25 cellular contexts compared by ENCODE assay signal in the genomic region with DNA sequence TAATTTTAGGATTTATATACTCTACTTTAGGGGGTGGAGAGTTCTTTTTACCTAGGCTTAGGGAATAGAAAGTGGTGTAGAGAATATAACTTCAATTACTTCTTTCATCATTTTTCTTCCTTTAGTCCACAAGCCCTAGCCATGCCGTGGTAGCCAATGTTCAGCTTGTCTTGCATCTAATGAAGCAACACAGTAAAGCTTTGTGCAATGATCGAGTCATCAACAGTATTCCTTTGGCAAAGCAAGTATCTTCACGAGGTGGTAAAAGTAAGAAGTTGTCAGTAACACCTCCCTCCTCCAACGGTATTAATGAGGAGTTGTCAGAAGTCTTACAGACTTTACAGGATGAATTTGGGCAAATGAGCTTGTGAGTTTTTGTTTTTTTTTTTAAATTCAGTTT. TPM values are rescaled to one million over a fixed set of nuclear protein-coding genes. Genes with fewer than 3 reads are reported as not detected.
DNase-seq lines count a peak whose midpoint lies in the region; ATAC-seq and TF ChIP-seq lines count a peak whose summit lies in the region.
"Had no signal": no experiment of that assay in that cellular context is flagged by ENCODE, and none has a peak within 500 bp of the region (broad histone marks: within the 10 kb centered on the region; RNA-seq: fewer than 3 reads in every experiment).

No MANE protein-coding gene starts in this region.

- DNase-seq in activated T-cell treated with anti-CD3 and anti-CD28 coated beads, Interleukin-2, amount 50 U/mL, for 72 hours = no peak
- DNase-seq in activated T-cell treated with anti-CD3 and anti-CD28 coated beads, Interleukin-2, amount 50 U/mL, for 4 hours = no peak
- DNase-seq in amniotic epithelial cell (ENCODE audit: low read depth) = peak; percentile 87
- DNase-seq in fibroblast of mammary gland (ENCODE audit: low read depth) = peak; percentile 71
- no peak for DNase-seq in stimulated activated effector memory CD8-positive, alpha-beta T cell treated with anti-CD3 and anti-CD28 coated beads, Interleukin-12 subunit alpha, Interleukin-12 subunit beta, amount 100 ng/mL, for 72 hours (ENCODE audit: low spot score in 2 of 2)
- no peak for DNase-seq in mucosa of gallbladder (ENCODE audit: low spot score)
- no peak for DNase-seq in hippocampal formation (lab: John Stamatoyannopoulos, UW)
- no peak for DNase-seq in mesenteric fat pad (ENCODE audit: low spot score)
- DNase-seq: 8988T; activated CD4-positive, alpha-beta T cell treated with anti-CD3 and anti-CD28 coated beads for 48 hours; activated naive CD8-positive, alpha-beta T cell treated with anti-CD3 and anti-CD28 coated beads, Interleukin-2, amount 10 ng/mL, durations not matched to agents 7 days and 5 days; colonic mucosa; GDM1; immature natural killer cell; NCI-H1417 treated with DMSO at 0.1 percent for 48 hours; NCI-H2107; NK-92 treated with Interleukin-12 subunit alpha and Interleukin-12 subunit beta, amount 100 ng/mL, for 24 hours; psoas muscle; SIG-M5; stimulated activated CD4-positive, alpha-beta T cell treated with anti-CD3 and anti-CD28 coated beads, Interleukin-4, amount 100 ng/mL, for 1 hour; T-cell had no signal

- H3K4me3 Mint-ChIP-seq in activated T-cell treated with anti-CD3 and anti-CD28 coated beads, Interleukin-2, amount 50 U/mL, for 72 hours = no peak overlapping the region
- H3K4me3 Mint-ChIP-seq in activated T-cell treated with anti-CD3 and anti-CD28 coated beads, Interleukin-2, amount 50 U/mL, for 4 hours = no peak overlapping the region
- H3K4me3 Mint-ChIP-seq in stimulated activated effector memory CD8-positive, alpha-beta T cell treated with anti-CD3 and anti-CD28 coated beads, Interleukin-12 subunit alpha, Interleukin-12 subunit beta, amount 100 ng/mL, for 72 hours = no peak overlapping the region
- H3K4me3 Mint-ChIP-seq: activated naive CD8-positive, alpha-beta T cell treated with anti-CD3 and anti-CD28 coated beads, Interleukin-2, amount 10 ng/mL, durations not matched to agents 7 days and 5 days; B cell; immature natural killer cell; stimulated activated naive CD8-positive, alpha-beta T cell treated with anti-CD3 and anti-CD28 coated beads, Interleukin-15, Interleukin-2, amounts not matched to agents 100 ng/mL and 50 ng/mL, for 24 hours; T-cell had no signal

- peak overlapping the region; percentile 51 for H3K27ac Mint-ChIP-seq in activated T-cell treated with anti-CD3 and anti-CD28 coated beads, Interleukin-2, amount 50 U/mL, for 72 hours
- H3K27ac Mint-ChIP-seq in stimulated activated effector memory CD8-positive, alpha-beta T cell treated with anti-CD3 and anti-CD28 coated beads, Interleukin-12 subunit alpha, Interleukin-12 subunit beta, amount 100 ng/mL, for 72 hours = peak overlapping the region; percentile 7
- H3K27ac Mint-ChIP-seq: activated naive CD8-positive, alpha-beta T cell treated with anti-CD3 and anti-CD28 coated beads, Interleukin-2, amount 10 ng/mL, durations not matched to agents 7 days and 5 days; B cell; T-cell had no signal

- peaks cover 16% of the 10 kb centered on the region for H3K4me1 Mint-ChIP-seq in activated T-cell treated with anti-CD3 and anti-CD28 coated beads, Interleukin-2, amount 50 U/mL, for 72 hours (ENCODE audit: low read depth)
- H3K4me1 Mint-ChIP-seq in activated T-cell treated with anti-CD3 and anti-CD28 coated beads, Interleukin-2, amount 50 U/mL, for 4 hours (ENCODE audit: low read depth) = peaks cover 8% of the 10 kb centered on the region
- peaks cover 6% of the 10 kb centered on the region for H3K4me1 Mint-ChIP-seq in stimulated activated effector memory CD8-positive, alpha-beta T cell treated with anti-CD3 and anti-CD28 coated beads, Interleukin-12 subunit alpha, Interleukin-12 subunit beta, amount 100 ng/mL, for 72 hours
- H3K4me1 Mint-ChIP-seq: B cell, immature natural killer cell, T-cell had no signal

- no peak overlapping the region for H3K4me3 ChIP-seq in fibroblast of mammary gland (ENCODE audit: control insufficient read depth, low read depth, low read length)
- H3K4me3 ChIP-seq: colonic mucosa, psoas muscle, smooth muscle cell, tibial nerve had no signal

- no peaks in the 10 kb centered on the region for H3K9me3 Mint-ChIP-seq in activated T-cell treated with anti-CD3 and anti-CD28 coated beads, Interleukin-2, amount 50 U/mL, for 72 hours
- H3K9me3 Mint-ChIP-seq in activated T-cell treated with anti-CD3 and anti-CD28 coated beads, Interleukin-2, amount 50 U/mL, for 4 hours = no peaks in the 10 kb centered on the region
- no peaks in the 10 kb centered on the region for H3K9me3 Mint-ChIP-seq in stimulated activated effector memory CD8-positive, alpha-beta T cell treated with anti-CD3 and anti-CD28 coated beads, Interleukin-12 subunit alpha, Interleukin-12 subunit beta, amount 100 ng/mL, for 72 hours
- H3K9me3 Mint-ChIP-seq: activated naive CD8-positive, alpha-beta T cell treated with anti-CD3 and anti-CD28 coated beads, Interleukin-2, amount 10 ng/mL, durations not matched to agents 7 days and 5 days; immature natural killer cell; stimulated activated naive CD8-positive, alpha-beta T cell treated with anti-CD3 and anti-CD28 coated beads, Interleukin-15, Interleukin-2, amounts not matched to agents 100 ng/mL and 50 ng/mL, for 24 hours; T-cell had no signal

- no peaks in the 10 kb centered on the region for H3K27me3 Mint-ChIP-seq in activated T-cell treated with anti-CD3 and anti-CD28 coated beads, Interleukin-2, amount 50 U/mL, for 72 hours (ENCODE audit: low read depth)
- H3K27me3 Mint-ChIP-seq in activated T-cell treated with anti-CD3 and anti-CD28 coated beads, Interleukin-2, amount 50 U/mL, for 4 hours (ENCODE audit: low read depth) = no peaks in the 10 kb centered on the region
- H3K27me3 Mint-ChIP-seq: activated naive CD8-positive, alpha-beta T cell treated with anti-CD3 and anti-CD28 coated beads, Interleukin-2, amount 10 ng/mL, durations not matched to agents 7 days and 5 days; B cell; stimulated activated naive CD8-positive, alpha-beta T cell treated with anti-CD3 and anti-CD28 coated beads, Interleukin-15, Interleukin-2, amounts not matched to agents 100 ng/mL and 50 ng/mL, for 24 hours; T-cell had no signal

- TF ChIP-seq CTCF in fibroblast of mammary gland (conservative IDR thresholded peaks at IDR 0.05; ENCODE audit: control insufficient read depth, insufficient read depth, low read depth, low read length) = no peak

- peaks cover 7 to 28% of the 10 kb centered on the region in 2 donors for H3K36me3 Mint-ChIP-seq in activated T-cell treated with anti-CD3 and anti-CD28 coated beads, Interleukin-2, amount 50 U/mL, for 72 hours (ENCODE audit: insufficient read depth in 2 of 2)
- peaks cover 29% of the 10 kb centered on the region for H3K36me3 Mint-ChIP-seq in activated T-cell treated with anti-CD3 and anti-CD28 coated beads, Interleukin-2, amount 50 U/mL, for 4 hours (ENCODE audit: insufficient read depth)
- H3K36me3 Mint-ChIP-seq in stimulated activated effector memory CD8-positive, alpha-beta T cell treated with anti-CD3 and anti-CD28 coated beads, Interleukin-12 subunit alpha, Interleukin-12 subunit beta, amount 100 ng/mL, for 72 hours = peaks cover 94% of the 10 kb centered on the region

- no peak for ATAC-seq in activated T-cell treated with anti-CD3 and anti-CD28 coated beads, Interleukin-2, amount 50 U/mL, for 72 hours (replicated peaks in 1 of 2)
- no peak for ATAC-seq in activated T-cell treated with anti-CD3 and anti-CD28 coated beads, Interleukin-2, amount 50 U/mL, for 4 hours
- ATAC-seq in stimulated activated effector memory CD8-positive, alpha-beta T cell treated with anti-CD3 and anti-CD28 coated beads, Interleukin-12 subunit alpha, Interleukin-12 subunit beta, amount 100 ng/mL, for 72 hours = no peak
- ATAC-seq: psoas muscle, T-cell had no signal

RNA-seq across cellular contexts. Expression of gene CEP57, which starts 37.4 kb away (rescaled TPM):
- 100 to 1,000 TPM; 159 to 168 TPM for total RNA-seq in activated T-cell treated with anti-CD3 and anti-CD28 coated beads, Interleukin-2, amount 50 U/mL, for 72 hours
- total RNA-seq in activated T-cell treated with anti-CD3 and anti-CD28 coated beads, Interleukin-2, amount 50 U/mL, for 4 hours = 10 to 100 TPM; 27.7 to 40.1 (median 39.0) TPM
- total RNA-seq in mucosa of gallbladder (82.9 TPM), mesenteric fat pad (20.7 TPM)

RNA-seq across cellular contexts. Expression of gene FAM76B, which starts 38.1 kb away (rescaled TPM):
- total RNA-seq in activated T-cell treated with anti-CD3 and anti-CD28 coated beads, Interleukin-2, amount 50 U/mL, for 72 hours = 10 to 100 TPM; 60.6 to 64.0 TPM
- 10 to 100 TPM; 19.8 to 25.3 (median 23.2) TPM for total RNA-seq in activated T-cell treated with anti-CD3 and anti-CD28 coated beads, Interleukin-2, amount 50 U/mL, for 4 hours
- total RNA-seq in mucosa of gallbladder (24.2 TPM), mesenteric fat pad (14.6 TPM)

Comparison
In these comparisons a context has a peak if more than half of its experiments do, and no peak if none do; other contexts are left out.
1. DNase-seq: peak in amniotic epithelial cell (single experiment) and fibroblast of mammary gland (single experiment); none in activated T-cell treated with anti-CD3 and anti-CD28 coated beads, Interleukin-2, amount 50 U/mL, for 72 hours (0 of 2), activated T-cell treated with anti-CD3 and anti-CD28 coated beads, Interleukin-2, amount 50 U/mL, for 4 hours (single experiment), stimulated activated effector memory CD8-positive, alpha-beta T cell treated with anti-CD3 and anti-CD28 coated beads, Interleukin-12 subunit alpha, Interleukin-12 subunit beta, amount 100 ng/mL, for 72 hours (0 of 2), mucosa of gallbladder (single experiment), hippocampal formation (0 of 2) and mesenteric fat pad (single experiment).